ENCODE assay signal across 34 cellular contexts in the genomic region with DNA sequence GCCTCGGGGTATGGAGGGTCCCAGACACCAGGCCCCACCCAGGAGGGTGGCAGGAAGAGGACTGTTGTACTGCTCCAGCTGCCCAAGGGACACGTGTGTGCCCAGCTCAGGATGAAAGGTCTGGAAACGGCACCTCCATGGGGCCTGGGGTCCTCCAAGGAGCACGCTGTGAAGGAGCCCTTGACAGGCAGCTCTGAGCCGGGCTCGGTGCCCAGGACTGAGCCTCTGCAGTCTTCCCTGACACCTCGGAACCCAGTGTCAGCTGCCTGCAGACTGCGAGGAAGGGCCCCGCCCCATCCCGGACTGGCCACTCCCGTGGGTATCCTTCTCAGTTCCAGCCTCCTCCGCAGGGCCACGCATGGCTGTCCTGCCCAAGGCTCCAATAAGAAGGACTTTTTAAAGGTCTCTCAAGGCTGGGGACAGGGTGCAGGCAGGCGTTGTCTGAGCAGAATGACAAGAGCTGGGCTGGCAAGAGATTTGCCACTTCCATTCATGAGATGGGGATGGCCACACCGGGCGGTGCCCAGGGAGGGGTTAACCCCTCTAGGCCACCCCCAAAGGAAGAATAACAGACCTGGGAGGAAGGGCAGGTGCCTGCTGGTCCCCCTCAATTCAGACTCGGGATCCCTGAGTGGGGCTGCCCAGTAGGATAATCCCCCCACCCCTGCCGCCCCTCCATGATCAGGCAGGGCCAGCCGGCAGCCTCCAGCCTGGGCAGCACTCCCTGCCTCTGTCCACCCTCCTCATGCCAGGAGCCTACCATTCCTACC. TPM values are rescaled to one million over a fixed set of nuclear protein-coding genes. Genes with fewer than 3 reads are reported as not detected.
DNase-seq lines count a peak whose midpoint lies in the region; ATAC-seq and TF ChIP-seq lines count a peak whose summit lies in the region.
"Had no signal": no experiment of that assay in that cellular context is flagged by ENCODE, and none has a peak within 500 bp of the region (broad histone marks: within the 10 kb centered on the region; RNA-seq: fewer than 3 reads in every experiment).

No MANE protein-coding gene starts in this region.

- no peaks in the 10 kb centered on the region for H3K9me3 ChIP-seq in lower lobe of right lung
- no peaks in the 10 kb centered on the region for H3K9me3 ChIP-seq in aorta (ENCODE audit: control insufficient read depth, low read length)
- H3K9me3 ChIP-seq in vagina: no peaks in the 10 kb centered on the region
- H3K9me3 ChIP-seq: breast epithelium, gastrocnemius medialis, neutrophil, prostate gland, transverse colon had no signal

- intact Hi-C loops in left cardiac atrium (cut with DNase I): no loop called here
- intact Hi-C loops in left ventricle myocardium superior (cut with micrococcal nuclease): no loop called here
- intact Hi-C loops in lower lobe of right lung (cut with DNase I): no loop called here
- intact Hi-C loops in aorta (cut with DNase I): no loop called here
- intact Hi-C loops in vagina (cut with DNase I): no loop called here

- WGBS in aorta, 2 donors: 75% methylated on average over 19 of the region's 19 CpGs

- H3K4me3 ChIP-seq in lower lobe of right lung (no peak overlapping the region), aorta (ENCODE audit: low read length in 2 of 2) (no peak overlapping the region), vagina (no peak overlapping the region)
- H3K4me3 ChIP-seq: breast epithelium, gastrocnemius medialis, GM23338, prostate gland, transverse colon had no signal

- TF ChIP-seq CTCF in lower lobe of right lung (IDR thresholded peaks at IDR 0.05): no peak
- no peak for TF ChIP-seq CTCF in vagina (IDR thresholded peaks at IDR 0.05)

- H3K4me1 ChIP-seq in lower lobe of right lung: no peaks in the 10 kb centered on the region
- H3K4me1 ChIP-seq in aorta (ENCODE audit: control insufficient read depth in 1 of 2, insufficient read depth in 2 of 2, low read length in 2 of 2): no peaks in the 10 kb centered on the region
- no peaks in the 10 kb centered on the region for H3K4me1 ChIP-seq in vagina
- H3K4me1 ChIP-seq: breast epithelium, gastrocnemius medialis, prostate gland, transverse colon had no signal

- H3K27me3 ChIP-seq in lower lobe of right lung (ENCODE audit: low read depth) (peaks cover 26% of the 10 kb centered on the region), aorta (ENCODE audit: control insufficient read depth in 1 of 2, insufficient read depth in 2 of 2, low read length in 1 of 2) (no peaks in the 10 kb centered on the region), vagina (no peaks in the 10 kb centered on the region)

- no peak for ATAC-seq in left cardiac atrium
- no peak for ATAC-seq in left ventricle myocardium superior
- peak in 1 of 2 donors; percentile 12 for ATAC-seq in lower lobe of right lung
- ATAC-seq in aorta (ENCODE audit: low FRiP score): no peak
- ATAC-seq in HG02642 (IDR thresholded peaks at IDR 0.05; ENCODE audit: poor library complexity, unreplicated experiment): no peak
- ATAC-seq: gastrocnemius medialis had no signal

- H3K36me3 ChIP-seq in lower lobe of right lung (no peaks in the 10 kb centered on the region), aorta (ENCODE audit: control insufficient read depth in 1 of 2, insufficient read depth in 2 of 2, low read length in 1 of 2) (no peaks in the 10 kb centered on the region), vagina (no peaks in the 10 kb centered on the region)
- H3K36me3 ChIP-seq: breast epithelium, gastrocnemius medialis, neutrophil, prostate gland, transverse colon had no signal

- TF ChIP-seq POLR2A in vagina (IDR thresholded peaks at IDR 0.05): no peak

- no peak overlapping the region for H3K27ac ChIP-seq in lower lobe of right lung
- no peak overlapping the region for H3K27ac ChIP-seq in aorta (ENCODE audit: low read depth in 1 of 2, low read length in 2 of 2)
- H3K27ac ChIP-seq in vagina: no peak overlapping the region
- H3K27ac ChIP-seq: 22Rv1, breast epithelium, gastrocnemius medialis, neutrophil, prostate gland, transverse colon, VCaP had no signal

- peak; percentile 21 for DNase-seq in activated CD4-positive, CD25-positive, alpha-beta regulatory T cell treated with anti-CD3 and anti-CD28 coated beads, Interleukin-2, amount 50 U/mL, for 72 hours
- DNase-seq in activated CD4-positive, CD25-positive, alpha-beta regulatory T cell (lab: John Stamatoyannopoulos, UW): no peak
- peak; percentile 15 for DNase-seq in left cardiac atrium
- no peak for DNase-seq in left ventricle myocardium superior
- DNase-seq in lower lobe of right lung: peak; percentile 41
- DNase-seq in aorta: peak; percentile 21 to 61
- no peak for DNase-seq in vagina (ENCODE audit: extremely low spot score in 2 of 2)
- DNase-seq: activated CD4-positive, alpha-beta T cell treated with anti-CD3 and anti-CD28 coated beads for 48 hours; activated T-cell treated with anti-CD3 and anti-CD28 coated beads, Interleukin-2, amount 50 U/mL, for 48 hours; Calu3; DMS79 treated with DMSO at 0.1 percent for 48 hours; GDM1; hippocampal formation; KG1; mesendoderm; NCI-H1092 treated with DMSO at 0.1 percent for 48 hours; NCI-H187; NCI-H2171 treated with DMSO at 0.1 percent for 48 hours; NCI-H510A treated with DMSO at 0.1 percent for 48 hours; stimulated activated CD4-positive, alpha-beta T cell treated with anti-CD3 and anti-CD28 coated beads, Interleukin-4, amount 100 ng/mL, for 24 hours; T1000; transverse colon had no signal

RNA-seq across cellular contexts. Expression of a gene that starts 8.9 kb away (rescaled TPM):
- under 1 TPM; 0.26 to 0.47 TPM for total RNA-seq in left cardiac atrium
- 0.37 TPM for total RNA-seq in left ventricle myocardium superior
- 1.0 TPM for total RNA-seq in lower lobe of right lung
- total RNA-seq in aorta: 1 to 10 TPM; 2.1 to 7.2 TPM
- polyA plus RNA-seq in aorta: not detected
- not detected for total RNA-seq in vagina
- total RNA-seq: Calu3, fibroblast of lung, MCF 10A, RPMI7951, SK-MEL-5, transverse colon had no signal
- polyA plus RNA-seq: fibroblast of lung had no signal

RNA-seq across cellular contexts. Expression of a gene that starts 22.8 kb away (rescaled TPM):
- total RNA-seq in left cardiac atrium: not detected
- not detected for total RNA-seq in left ventricle myocardium superior
- total RNA-seq in lower lobe of right lung: not detected
- total RNA-seq in aorta: not detected
- polyA plus RNA-seq in aorta: 10 to 100 TPM in 1 of 2 donors, under 1 TPM in 1; 0.18 to 19.9 TPM
- total RNA-seq in vagina: not detected
- total RNA-seq: Calu3, fibroblast of lung, gastrocnemius medialis, GM23338, MCF 10A, prostate gland, RPMI7951, SK-MEL-5 had no signal
- polyA plus RNA-seq: fibroblast of lung, GM23338 had no signal

RNA-seq across cellular contexts. Expression of a gene that starts 41.4 kb away (rescaled TPM):
- under 1 TPM in 1 of 2 donors, not detected in 1; 0.16 TPM for total RNA-seq in left cardiac atrium
- total RNA-seq in left ventricle myocardium superior: 0.15 TPM
- not detected for total RNA-seq in lower lobe of right lung
- not detected for total RNA-seq in aorta
- not detected for polyA plus RNA-seq in aorta
- not detected for total RNA-seq in vagina
- total RNA-seq: breast epithelium, Calu3, fibroblast of lung, MCF 10A, prostate gland, RPMI7951, SK-MEL-5, transverse colon had no signal
- polyA plus RNA-seq: fibroblast of lung had no signal

RNA-seq across cellular contexts. Expression of a gene that starts 47.2 kb away (rescaled TPM):
- total RNA-seq in left cardiac atrium (under 1 TPM in 1 of 2 donors, not detected in 1; 0.35 TPM), left ventricle myocardium superior (not detected), lower lobe of right lung (not detected), aorta (not detected), vagina (not detected)
- not detected for polyA plus RNA-seq in aorta
- total RNA-seq: breast epithelium, Calu3, fibroblast of lung, MCF 10A, RPMI7951, transverse colon had no signal
- polyA plus RNA-seq: fibroblast of lung had no signal

Comparison
In these comparisons a context has a peak if more than half of its experiments do, and no peak if none do; other contexts are left out.
1. DNase-seq: peak in activated CD4-positive, CD25-positive, alpha-beta regulatory T cell treated with anti-CD3 and anti-CD28 coated beads, Interleukin-2, amount 50 U/mL, for 72 hours (single experiment), left cardiac atrium (single experiment), lower lobe of right lung (single experiment) and aorta (2 of 2); none in activated CD4-positive, CD25-positive, alpha-beta regulatory T cell (0 of 4), left ventricle myocardium superior (single experiment) and vagina (0 of 2).